1 cellular context compared by ENCODE assay signal in the genomic region with DNA sequence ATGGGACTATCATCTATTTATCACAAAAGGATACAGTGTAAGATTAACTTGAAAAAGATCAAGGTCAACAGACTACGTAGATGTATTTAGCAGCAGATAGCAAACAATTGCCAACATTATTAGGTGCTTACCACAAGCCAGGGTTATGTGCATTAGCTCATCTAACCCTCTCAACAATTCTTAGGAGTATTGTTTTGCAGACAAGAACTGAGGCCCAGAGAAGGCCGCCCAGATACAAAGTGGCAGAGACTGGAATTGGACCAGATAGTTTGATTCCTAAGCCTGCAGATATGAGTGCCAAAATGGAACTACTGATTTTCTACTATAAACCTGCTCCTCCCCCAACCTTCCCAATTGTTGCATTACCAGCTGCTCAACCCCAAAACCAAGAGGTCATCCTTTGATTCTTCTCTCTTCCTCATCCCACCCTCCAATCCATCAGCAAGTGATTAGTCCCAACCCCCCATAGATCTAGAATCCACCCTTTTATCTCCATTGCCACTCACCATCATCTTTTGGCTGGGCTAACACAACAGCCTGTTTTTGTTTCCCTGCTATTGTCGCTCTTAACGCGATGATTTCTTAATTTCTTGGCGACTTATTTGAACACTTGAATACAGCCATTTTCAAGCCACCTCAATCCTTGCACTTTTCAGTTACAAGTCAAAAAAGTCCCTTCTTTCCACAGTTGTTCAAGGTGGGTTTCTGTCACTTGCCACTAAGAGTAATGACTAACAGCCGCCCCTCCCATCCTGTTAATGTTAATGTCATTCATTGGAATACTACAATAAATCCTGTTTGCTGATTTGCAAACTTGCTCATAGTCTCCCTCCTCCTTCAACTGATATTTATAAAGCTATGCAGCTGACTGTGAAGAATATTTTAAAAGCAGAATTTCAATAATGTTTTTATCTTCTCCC.
TF ChIP-seq lines count a peak whose summit lies in the region.

No MANE protein-coding gene starts in this region.

TF ChIP-seq in HCT116, 20 proteins besides CTCF, POLR2A, EP300 and RAD21 (continued from another document):
- TF ChIP-seq, protein P1, sequence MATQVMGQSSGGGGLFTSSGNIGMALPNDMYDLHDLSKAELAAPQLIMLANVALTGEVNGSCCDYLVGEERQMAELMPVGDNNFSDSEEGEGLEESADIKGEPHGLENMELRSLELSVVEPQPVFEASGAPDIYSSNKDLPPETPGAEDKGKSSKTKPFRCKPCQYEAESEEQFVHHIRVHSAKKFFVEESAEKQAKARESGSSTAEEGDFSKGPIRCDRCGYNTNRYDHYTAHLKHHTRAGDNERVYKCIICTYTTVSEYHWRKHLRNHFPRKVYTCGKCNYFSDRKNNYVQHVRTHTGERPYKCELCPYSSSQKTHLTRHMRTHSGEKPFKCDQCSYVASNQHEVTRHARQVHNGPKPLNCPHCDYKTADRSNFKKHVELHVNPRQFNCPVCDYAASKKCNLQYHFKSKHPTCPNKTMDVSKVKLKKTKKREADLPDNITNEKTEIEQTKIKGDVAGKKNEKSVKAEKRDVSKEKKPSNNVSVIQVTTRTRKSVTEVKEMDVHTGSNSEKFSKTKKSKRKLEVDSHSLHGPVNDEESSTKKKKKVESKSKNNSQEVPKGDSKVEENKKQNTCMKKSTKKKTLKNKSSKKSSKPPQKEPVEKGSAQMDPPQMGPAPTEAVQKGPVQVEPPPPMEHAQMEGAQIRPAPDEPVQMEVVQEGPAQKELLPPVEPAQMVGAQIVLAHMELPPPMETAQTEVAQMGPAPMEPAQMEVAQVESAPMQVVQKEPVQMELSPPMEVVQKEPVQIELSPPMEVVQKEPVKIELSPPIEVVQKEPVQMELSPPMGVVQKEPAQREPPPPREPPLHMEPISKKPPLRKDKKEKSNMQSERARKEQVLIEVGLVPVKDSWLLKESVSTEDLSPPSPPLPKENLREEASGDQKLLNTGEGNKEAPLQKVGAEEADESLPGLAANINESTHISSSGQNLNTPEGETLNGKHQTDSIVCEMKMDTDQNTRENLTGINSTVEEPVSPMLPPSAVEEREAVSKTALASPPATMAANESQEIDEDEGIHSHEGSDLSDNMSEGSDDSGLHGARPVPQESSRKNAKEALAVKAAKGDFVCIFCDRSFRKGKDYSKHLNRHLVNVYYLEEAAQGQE (IDR thresholded peaks at IDR 0.05; ENCODE audit: low read depth) = no peak
- no peak for TF ChIP-seq MAX (IDR thresholded peaks at IDR 0.05)
- TF ChIP-seq CBX3 (IDR thresholded peaks at IDR 0.05; ENCODE audit: low read depth) = no peak
- TF ChIP-seq YY1 (IDR thresholded peaks at IDR 0.05; ENCODE audit: extremely low read depth, insufficient replicate concordance, low read depth, low read length) = no peak
TF ChIP-seq in HCT116: peak in this region for 0.
